ENCODE assay signal across 32 cellular contexts in the genomic region with DNA sequence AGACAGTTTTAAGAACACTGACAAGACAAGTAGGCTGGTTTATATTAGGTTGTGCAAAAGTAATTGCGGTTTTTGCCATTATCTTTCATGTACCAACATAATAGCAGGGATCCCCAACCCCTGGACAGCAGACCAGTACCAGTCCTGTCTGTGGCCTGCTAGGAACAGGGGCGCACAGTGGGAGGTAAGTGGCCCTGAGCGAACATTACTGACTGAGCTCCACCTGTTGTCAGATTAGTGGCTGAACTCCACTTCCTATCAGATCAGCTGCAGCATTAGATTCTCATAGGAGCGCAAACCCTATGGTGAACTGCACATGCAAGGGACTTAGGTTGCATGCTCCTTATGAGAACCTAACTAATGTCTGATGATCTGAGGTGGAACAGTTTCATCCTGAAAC.
"Had no signal": no experiment of that assay in that cellular context is flagged by ENCODE, and none has a peak within 500 bp of the region (broad histone marks: within the 10 kb centered on the region; RNA-seq: fewer than 3 reads in every experiment).

No MANE protein-coding gene starts in this region.

- H3K4me1 Mint-ChIP-seq: activated CD4-positive, alpha-beta T cell treated with anti-CD3 and anti-CD28 coated beads, Interleukin-2, amount 10 ng/mL, durations not matched to agents 7 days and 5 days; activated CD8-positive, alpha-beta memory T cell treated with anti-CD3 and anti-CD28 coated beads, Interleukin-2, amount 10 ng/mL, durations not matched to agents 7 days and 5 days; central memory CD8-positive, alpha-beta T cell; endodermal cell; T-helper 17 cell had no signal

- H3K79me2 ChIP-seq: hepatocyte had no signal

- H3K27me3 ChIP-seq: brain microvascular endothelial cell, dorsolateral prefrontal cortex, gastroesophageal sphincter, heart right ventricle, hepatocyte had no signal

- DNase-seq: activated CD4-positive, alpha-beta T cell treated with anti-CD3 and anti-CD28 coated beads for 1 hour; activated CD4-positive, alpha-beta T cell treated with anti-CD3 and anti-CD28 coated beads for 4 hours; activated CD4-positive, alpha-beta T cell treated with anti-CD3 and anti-CD28 coated beads, Interleukin-2, amount 10 ng/mL, durations not matched to agents 7 days and 5 days; activated CD4-positive, alpha-beta T cell treated with anti-CD3 and anti-CD28 coated beads, Interleukin-2, amount 50 U/mL, for 4 hours; activated CD8-positive, alpha-beta memory T cell treated with anti-CD3 and anti-CD28 coated beads, Interleukin-2, amount 10 ng/mL, durations not matched to agents 7 days and 5 days; activated CD8-positive, alpha-beta memory T cell treated with anti-CD3 and anti-CD28 coated beads, Interleukin-2, amount 50 U/mL, for 4 hours; activated CD8-positive, alpha-beta T cell treated with anti-CD3 and anti-CD28 coated beads, Interleukin-2, amount 10 ng/mL, durations not matched to agents 7 days and 5 days; activated effector memory CD4-positive, alpha-beta T cell treated with anti-CD3 and anti-CD28 coated beads, Interleukin-2, amount 50 U/mL, for 16 hours; activated naive CD4-positive, alpha-beta T cell treated with anti-CD3 and anti-CD28 coated beads for 36 hours; activated T-cell treated with anti-CD3 and anti-CD28 coated beads, Interleukin-2, amount 50 U/mL, for 1 hour; activated T-cell treated with anti-CD3 and anti-CD28 coated beads, Interleukin-2, amount 50 U/mL, for 48 hours; amniotic stem cell; anterior cingulate cortex; brain microvascular endothelial cell; dorsolateral prefrontal cortex; effector memory CD4-positive, alpha-beta T cell; endodermal cell; foreskin melanocyte; heart right ventricle; T-helper 1 cell; T-helper 17 cell; T1000 had no signal

- H3K4me2 ChIP-seq: hepatocyte had no signal

- H3K27ac Mint-ChIP-seq: activated CD4-positive, alpha-beta T cell treated with anti-CD3 and anti-CD28 coated beads, Interleukin-2, amount 10 ng/mL, durations not matched to agents 7 days and 5 days; activated CD8-positive, alpha-beta memory T cell treated with anti-CD3 and anti-CD28 coated beads, Interleukin-2, amount 10 ng/mL, durations not matched to agents 7 days and 5 days; activated CD8-positive, alpha-beta T cell treated with anti-CD3 and anti-CD28 coated beads, Interleukin-2, amount 10 ng/mL, durations not matched to agents 7 days and 5 days; activated naive CD4-positive, alpha-beta T cell treated with anti-CD3 and anti-CD28 coated beads for 36 hours; activated naive CD4-positive, alpha-beta T cell treated with anti-CD3 and anti-CD28 coated beads, Interleukin-2, amount 50 U/mL, for 72 hours; activated T-helper 1 cell treated with anti-CD3 and anti-CD28 coated beads, Interleukin-12 subunit alpha, Interleukin-12 subunit beta, Interleukin-2, Interleukin-4 antibody, amounts not matched to agents 30 ng/mL and 10 ng/mL and 1 ng/mL, durations not matched to agents 14 hours and 24 hours and 36 hours; activated T-helper 2 cell treated with anti-CD3 and anti-CD28 coated beads, Interferon-gamma antibody, Interleukin-2, Interleukin-4, amounts not matched to agents 10 μg/mL and 5 μg/mL and 100 μg/mL, durations not matched to agents 14 hours and 24 hours and 36 hours; dendritic cell treated with granulocyte-macrophage colony-stimulating factor and Interleukin-4, amounts not matched to agents 40 ng/mL and 50 ng/mL, for 4 days; endodermal cell; T-helper 17 cell; T-helper 2 cell treated with Interferon-gamma antibody and Interleukin-4, amounts not matched to agents 5 μg/mL and 100 μg/mL, for 36 hours had no signal

- H3K4me3 Mint-ChIP-seq: activated CD4-positive, alpha-beta T cell treated with anti-CD3 and anti-CD28 coated beads, Interleukin-2, amount 10 ng/mL, durations not matched to agents 7 days and 5 days; activated CD8-positive, alpha-beta memory T cell treated with anti-CD3 and anti-CD28 coated beads, Interleukin-2, amount 10 ng/mL, durations not matched to agents 7 days and 5 days; activated CD8-positive, alpha-beta T cell treated with anti-CD3 and anti-CD28 coated beads, Interleukin-2, amount 10 ng/mL, durations not matched to agents 7 days and 5 days; activated naive CD4-positive, alpha-beta T cell treated with anti-CD3 and anti-CD28 coated beads for 36 hours; activated T-helper 1 cell treated with anti-CD3 and anti-CD28 coated beads, Interleukin-12 subunit alpha, Interleukin-12 subunit beta, Interleukin-2, Interleukin-4 antibody, amounts not matched to agents 30 ng/mL and 10 ng/mL and 1 ng/mL, durations not matched to agents 14 hours and 24 hours and 36 hours; central memory CD8-positive, alpha-beta T cell; dendritic cell treated with granulocyte-macrophage colony-stimulating factor and Interleukin-4, amounts not matched to agents 40 ng/mL and 50 ng/mL, for 4 days; endodermal cell; T-helper 17 cell; T-helper 2 cell treated with Interferon-gamma antibody and Interleukin-4, amounts not matched to agents 5 μg/mL and 100 μg/mL, for 36 hours had no signal

- H3K27ac ChIP-seq: brain microvascular endothelial cell, coronary artery, dorsolateral prefrontal cortex, gastroesophageal sphincter, heart right ventricle, hepatocyte had no signal

- H3K36me3 ChIP-seq: brain microvascular endothelial cell, gastroesophageal sphincter, heart right ventricle had no signal

- H3K36me3 Mint-ChIP-seq: activated CD8-positive, alpha-beta memory T cell treated with anti-CD3 and anti-CD28 coated beads, Interleukin-2, amount 10 ng/mL, durations not matched to agents 7 days and 5 days; activated naive CD4-positive, alpha-beta T cell treated with anti-CD3 and anti-CD28 coated beads, Interleukin-2, amount 50 U/mL, for 72 hours had no signal

- H3K4me3 ChIP-seq: coronary artery, dorsolateral prefrontal cortex, gastroesophageal sphincter, heart right ventricle, hepatocyte had no signal

- H3K4me1 ChIP-seq: gastroesophageal sphincter, heart right ventricle had no signal

- H3K27me3 Mint-ChIP-seq: activated CD4-positive, alpha-beta T cell treated with anti-CD3 and anti-CD28 coated beads, Interleukin-2, amount 10 ng/mL, durations not matched to agents 7 days and 5 days; activated CD8-positive, alpha-beta memory T cell treated with anti-CD3 and anti-CD28 coated beads, Interleukin-2, amount 10 ng/mL, durations not matched to agents 7 days and 5 days; central memory CD8-positive, alpha-beta T cell; dendritic cell treated with granulocyte-macrophage colony-stimulating factor and Interleukin-4, amounts not matched to agents 40 ng/mL and 50 ng/mL, for 4 days; T-helper 17 cell had no signal

- ATAC-seq: activated CD8-positive, alpha-beta memory T cell treated with anti-CD3 and anti-CD28 coated beads, Interleukin-2, amount 10 ng/mL, durations not matched to agents 7 days and 5 days; activated CD8-positive, alpha-beta T cell treated with anti-CD3 and anti-CD28 coated beads, Interleukin-2, amount 10 ng/mL, durations not matched to agents 7 days and 5 days; activated naive CD4-positive, alpha-beta T cell treated with anti-CD3 and anti-CD28 coated beads, Interleukin-2, amount 50 U/mL, for 72 hours; esophagus mucosa; gastroesophageal sphincter; heart right ventricle; T-helper 17 cell had no signal

- H2AFZ ChIP-seq: hepatocyte had no signal
